ENCODE assay signal across 18 cellular contexts in the genomic region with DNA sequence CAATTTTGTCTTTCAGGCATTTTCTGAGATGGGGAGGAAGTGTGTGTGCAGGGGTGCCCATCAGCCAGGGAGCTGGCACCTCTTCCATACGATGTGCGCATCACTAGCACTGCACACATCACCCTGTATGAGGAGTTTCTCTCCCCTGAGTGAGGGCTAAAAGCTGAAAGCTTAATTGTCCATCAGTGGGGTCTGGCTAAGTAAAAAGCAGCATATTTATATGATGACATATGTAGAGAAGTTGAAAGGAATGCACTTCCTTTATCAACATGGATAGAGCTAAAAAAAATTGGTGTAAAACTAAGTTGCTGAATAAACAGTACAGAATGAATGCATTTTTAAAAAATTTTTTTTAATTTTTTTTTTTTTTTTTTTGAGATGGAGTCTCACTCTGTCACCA. TPM values are rescaled to one million over a fixed set of nuclear protein-coding genes. Genes with fewer than 3 reads are reported as not detected.
DNase-seq lines count a peak whose midpoint lies in the region; ATAC-seq, FAIRE-seq and TF ChIP-seq lines count a peak whose summit lies in the region.
"Had no signal": no experiment of that assay in that cellular context is flagged by ENCODE, and none has a peak within 500 bp of the region (broad histone marks: within the 10 kb centered on the region; RNA-seq: fewer than 3 reads in every experiment).

No MANE protein-coding gene starts in this region.

- no peaks in the 10 kb centered on the region for H3K9me3 Mint-ChIP-seq in HFFc6
- peaks cover 2% of the 10 kb centered on the region for H3K9me3 Mint-ChIP-seq in astrocyte (ENCODE audit: unreplicated experiment)
- H3K9me3 Mint-ChIP-seq in activated naive CD4-positive, alpha-beta T cell treated with anti-CD3 and anti-CD28 coated beads, Interleukin-2, amount 50 U/mL, for 72 hours, result no peaks in the 10 kb centered on the region
- H3K9me3 Mint-ChIP-seq: GM23338 had no signal

- H3K27ac ChIP-seq in astrocyte (ENCODE audit: low read depth, low read length), result no peak overlapping the region
- H3K27ac ChIP-seq: 22Rv1, KMS-11 had no signal

- H4K20me1 ChIP-seq in astrocyte (ENCODE audit: insufficient read depth, low read length), result no peaks in the 10 kb centered on the region

- no peaks in the 10 kb centered on the region for H3K27me3 ChIP-seq in astrocyte (ENCODE audit: insufficient read depth, low read length)

- peak overlapping the region; percentile 31 for H2AFZ ChIP-seq in astrocyte (ENCODE audit: low read depth, low read length)
- H2AFZ ChIP-seq: GM23338 had no signal

- H3K27me3 Mint-ChIP-seq in HFFc6 (ENCODE audit: insufficient read depth), result peaks cover 2% of the 10 kb centered on the region
- H3K27me3 Mint-ChIP-seq in astrocyte (ENCODE audit: low read depth, unreplicated experiment), result peaks cover 8% of the 10 kb centered on the region

- H3K9me3 ChIP-seq in astrocyte (ENCODE audit: insufficient read depth, low read depth, low read length), result no peaks in the 10 kb centered on the region

- ATAC-seq in activated naive CD4-positive, alpha-beta T cell treated with anti-CD3 and anti-CD28 coated beads, Interleukin-2, amount 50 U/mL, for 72 hours, result no peak
- ATAC-seq: GM23338 had no signal

- peak overlapping the region; percentile 30 for H3K4me3 Mint-ChIP-seq in HFFc6
- no peak overlapping the region for H3K4me3 Mint-ChIP-seq in astrocyte (ENCODE audit: unreplicated experiment)
- H3K4me3 Mint-ChIP-seq: CD14-positive monocyte, GM23338 had no signal

- FAIRE-seq in astrocyte (lab: Jason Lieb, UNC) (no peak), D721Med (lab: Jason Lieb, UNC) (no peak)

- TF ChIP-seq CTCF in HFFc6 (IDR thresholded peaks at IDR 0.05) (no peak), astrocyte (IDR thresholded peaks at IDR 0.05; ENCODE audit: insufficient read depth, low read depth, low read length) (no peak), foreskin fibroblast (IDR thresholded peaks at IDR 0.05; ENCODE audit: low read depth, low read length) (no peak), D721Med (IDR thresholded peaks at IDR 0.05; ENCODE audit: insufficient read depth, missing control alignments) (no peak)

- DNase-seq in A172 (ENCODE audit: low spot score), result peak; percentile 5
- peak; percentile 50 for DNase-seq in HFFc6
- DNase-seq in astrocyte (ENCODE audit: low read depth), result peak; percentile 58
- peak; percentile 19 to 51 for DNase-seq in foreskin fibroblast
- DNase-seq in activated naive CD4-positive, alpha-beta T cell treated with anti-CD3 and anti-CD28 coated beads, Interleukin-2, amount 50 U/mL, for 72 hours (ENCODE audit: low spot score in 2 of 2), result no peak
- DNase-seq in GF-D8 (lab: John Stamatoyannopoulos, UW), result no peak
- DNase-seq in D721Med (ENCODE audit: insufficient read length, low spot score), result no peak
- DNase-seq in activated gamma-delta T cell treated with Interleukin-2 at 50 U/mL for 16 hours, result no peak
- DNase-seq: GDM1, NCI-H1105 treated with DMSO at 0.1 percent for 48 hours, NCI-H1930, NCI-H2171 treated with DMSO at 0.1 percent for 48 hours, NCI-H510A had no signal

- H3K4me2 ChIP-seq in astrocyte (ENCODE audit: low read length), result peak overlapping the region; percentile 57
- H3K4me2 ChIP-seq: GM23338, KMS-11 had no signal

- H3K4me1 Mint-ChIP-seq in HFFc6 (ENCODE audit: low read depth) (peaks cover 69% of the 10 kb centered on the region), astrocyte (ENCODE audit: low read depth, unreplicated experiment) (peaks cover 26% of the 10 kb centered on the region)

- peaks cover 15% of the 10 kb centered on the region for H3K4me1 ChIP-seq in astrocyte (ENCODE audit: insufficient read depth, low read length)

- no peaks in the 10 kb centered on the region for H3K79me2 ChIP-seq in astrocyte (ENCODE audit: insufficient read depth, low read length)

- H3K4me3 ChIP-seq in astrocyte (ENCODE audit: insufficient read depth, low read depth, low read length) (no peak overlapping the region), foreskin fibroblast (ENCODE audit: low read depth in 1 of 2, low read length in 2 of 2) (no peak overlapping the region)
- H3K4me3 ChIP-seq: GM23338 had no signal

- H3K36me3 Mint-ChIP-seq in HFFc6 (ENCODE audit: low read depth) (no peaks in the 10 kb centered on the region), astrocyte (ENCODE audit: low read depth, unreplicated experiment) (no peaks in the 10 kb centered on the region)
- H3K36me3 Mint-ChIP-seq in activated naive CD4-positive, alpha-beta T cell treated with anti-CD3 and anti-CD28 coated beads, Interleukin-2, amount 50 U/mL, for 72 hours, result no peaks in the 10 kb centered on the region
- H3K36me3 Mint-ChIP-seq: CD14-positive monocyte had no signal

- H3K9ac ChIP-seq in astrocyte (ENCODE audit: low read length), result no peak overlapping the region
- H3K9ac ChIP-seq: KMS-11 had no signal

- H3K36me3 ChIP-seq in astrocyte (ENCODE audit: insufficient read depth, low read length), result no peaks in the 10 kb centered on the region

- H3K27ac Mint-ChIP-seq in HFFc6 (peak overlapping the region; percentile 72), astrocyte (ENCODE audit: unreplicated experiment) (no peak overlapping the region)
- H3K27ac Mint-ChIP-seq in activated naive CD4-positive, alpha-beta T cell treated with anti-CD3 and anti-CD28 coated beads, Interleukin-2, amount 50 U/mL, for 72 hours, result peak overlapping the region in 1 of 2 donors; percentile 50
- H3K27ac Mint-ChIP-seq: CD14-positive monocyte, GM23338 had no signal

RNA-seq across cellular contexts. Expression of a gene that starts 4.0 kb away (rescaled TPM):
- not detected in 2 replicates for total RNA-seq in A172 (2014; rRNA removed; shearing (Covaris generic))
- under 1 TPM in 5 of 6 experiments, not detected in 1; 0.09 to 0.28 (median 0.20) TPM for total RNA-seq in HFFc6 (2021; fragmentation: NEBNext Ultra II Directional; extraction: Animal tissue kit (Norgen Biotek cat#: 25700))
- total RNA-seq in astrocyte, result 0.19 and 0.45 TPM in 2 replicates
- total RNA-seq in activated naive CD4-positive, alpha-beta T cell treated with anti-CD3 and anti-CD28 coated beads, Interleukin-2, amount 50 U/mL, for 72 hours, result not detected
- total RNA-seq: RPMI7951 had no signal

Comparison
In these comparisons a context has a peak if more than half of its experiments do, and no peak if none do; other contexts are left out.
1. DNase-seq: peak in A172 (single experiment), HFFc6 (single experiment), astrocyte (single experiment) and foreskin fibroblast (2 of 2); none in activated naive CD4-positive, alpha-beta T cell treated with anti-CD3 and anti-CD28 coated beads, Interleukin-2, amount 50 U/mL, for 72 hours (0 of 2), GF-D8 (single experiment), D721Med (single experiment) and activated gamma-delta T cell treated with Interleukin-2 at 50 U/mL for 16 hours (single experiment).